ENCODE assay signal across 19 cellular contexts in genomic region chr1:248820041-248820585, GRCh38. TPM values are rescaled to one million over a fixed set of nuclear protein-coding genes. Genes with fewer than 3 reads are reported as not detected.
DNase-seq lines count a peak whose midpoint lies in the region; ATAC-seq and TF ChIP-seq lines count a peak whose summit lies in the region.
"Had no signal": no experiment of that assay in that cellular context is flagged by ENCODE, and none has a peak within 500 bp of the region (broad histone marks: within the 10 kb centered on the region; RNA-seq: fewer than 3 reads in every experiment).

No MANE protein-coding gene starts in this region.

- WGBS in thymus = 98% methylated on average over 7 of the region's 7 CpGs

- H3K36me3 ChIP-seq in fibroblast of lung (ENCODE audit: control insufficient read depth, insufficient read depth, low read length) (peaks cover 16% of the 10 kb centered on the region), thymus (ENCODE audit: control insufficient read depth, insufficient read depth) (peaks cover 56% of the 10 kb centered on the region)
- H3K36me3 ChIP-seq: ovary had no signal

- peak overlapping the region; percentile 71 for H3K27ac ChIP-seq in fibroblast of lung (ENCODE audit: insufficient read depth, low read length)
- H3K27ac ChIP-seq in thymus (ENCODE audit: low read depth) = peak overlapping the region; percentile 8
- H3K27ac ChIP-seq: ovary, skin epidermis, upper lobe of right lung had no signal

- DNase-seq in activated T-cell treated with anti-CD3 and anti-CD28 coated beads, Interleukin-2, amount 50 U/mL, for 72 hours = no peak
- DNase-seq in activated T-cell treated with anti-CD3 and anti-CD28 coated beads, Interleukin-2, amount 50 U/mL, for 1 hour = no peak
- DNase-seq in T-cell = no peak
- no peak for DNase-seq in fibroblast of lung (ENCODE audit: low read depth in 2 of 2)
- DNase-seq in posterior vena cava (ENCODE audit: low spot score) = no peak
- DNase-seq in DMS53 (lab: John Stamatoyannopoulos, UW) = no peak
- DNase-seq: activated CD4-positive, alpha-beta T cell treated with anti-CD3 and anti-CD28 coated beads for 4 hours; activated gamma-delta T cell; Calu3; cortex of kidney; kidney; NCI-H1436; NCI-H226; NK-92 treated with Interleukin-12 subunit alpha and Interleukin-12 subunit beta, amount 100 ng/mL, for 24 hours; ovary; upper lobe of right lung had no signal

- no peaks in the 10 kb centered on the region for H3K27me3 ChIP-seq in fibroblast of lung (ENCODE audit: control insufficient read depth, insufficient read depth, low read length)
- no peaks in the 10 kb centered on the region for H3K27me3 ChIP-seq in thymus (ENCODE audit: control insufficient read depth, insufficient read depth)
- H3K27me3 ChIP-seq: ovary, upper lobe of right lung had no signal

- CTCF ChIA-PET in T-cell (lab: Charles Lee) = interaction anchor here in 1 of 2 donors (0.5 kb wide), 1 partner anchor 102 kb away, joined by 3 read pairs; no protein-coding TSS in a partner anchor

- peaks cover 74% of the 10 kb centered on the region for H3K79me2 ChIP-seq in fibroblast of lung (ENCODE audit: control insufficient read depth, insufficient read depth, low read length)

- no peak overlapping the region for H3K4me2 ChIP-seq in fibroblast of lung (ENCODE audit: extremely low read depth, insufficient read depth, low read length)

- H2AFZ ChIP-seq in fibroblast of lung (ENCODE audit: low read length) = no peak overlapping the region

- H3K4me3 Mint-ChIP-seq in activated T-cell treated with anti-CD3 and anti-CD28 coated beads, Interleukin-2, amount 50 U/mL, for 72 hours = no peak overlapping the region
- H3K4me3 Mint-ChIP-seq in T-cell = peak overlapping the region in 1 of 3 donors; percentile 30

- H3K4me1 ChIP-seq in fibroblast of lung (ENCODE audit: control insufficient read depth, extremely low read depth, insufficient read depth, low read length) = peaks cover 41% of the 10 kb centered on the region
- H3K4me1 ChIP-seq in thymus (ENCODE audit: control insufficient read depth, insufficient read depth, low read length) = peaks cover 28% of the 10 kb centered on the region

- POLR2A ChIA-PET in T-cell (lab: Charles Lee) = no interaction called here

- H3K4me3 ChIP-seq in fibroblast of lung (replicated peaks in 1 of 4; ENCODE audit: control extremely low read depth in 1 of 4, insufficient read depth in 1 of 4, low read depth in 3 of 4, low read length in 4 of 4) = no peak overlapping the region
- H3K4me3 ChIP-seq in thymus (ENCODE audit: low read length) = no peak overlapping the region
- H3K4me3 ChIP-seq: ovary, skin epidermis, upper lobe of right lung had no signal

- peak overlapping the region; percentile 10 for H3K27ac Mint-ChIP-seq in activated T-cell treated with anti-CD3 and anti-CD28 coated beads, Interleukin-2, amount 50 U/mL, for 72 hours
- H3K27ac Mint-ChIP-seq in T-cell = peak overlapping the region; percentile 32 to 76

- H3K9me3 ChIP-seq in fibroblast of lung (ENCODE audit: control insufficient read depth, insufficient read depth, low read depth, low read length) (no peaks in the 10 kb centered on the region), thymus (ENCODE audit: control insufficient read depth) (no peaks in the 10 kb centered on the region)
- H3K9me3 ChIP-seq: ovary, upper lobe of right lung had no signal

- no peak for ATAC-seq in activated T-cell treated with anti-CD3 and anti-CD28 coated beads, Interleukin-2, amount 50 U/mL, for 72 hours (replicated peaks in 1 of 2)
- ATAC-seq in T-cell (replicated peaks in 1 of 4) (no peak), GM21723 (IDR thresholded peaks at IDR 0.05; ENCODE audit: unreplicated experiment) (no peak)
- ATAC-seq: upper lobe of right lung had no signal

- peaks cover 92% of the 10 kb centered on the region for H3K4me1 Mint-ChIP-seq in activated T-cell treated with anti-CD3 and anti-CD28 coated beads, Interleukin-2, amount 50 U/mL, for 72 hours (ENCODE audit: low read depth)
- H3K4me1 Mint-ChIP-seq in T-cell = peaks cover 93 to 96% (median 96%) of the 10 kb centered on the region in 3 donors

- peaks cover 2% of the 10 kb centered on the region for H4K20me1 ChIP-seq in fibroblast of lung (ENCODE audit: control insufficient read depth, extremely low read depth, insufficient read depth, low read length)

- intact Hi-C loops in posterior vena cava (cut with DNase I) = no loop called here

- H3K27me3 Mint-ChIP-seq in activated T-cell treated with anti-CD3 and anti-CD28 coated beads, Interleukin-2, amount 50 U/mL, for 72 hours (ENCODE audit: low read depth) = no peaks in the 10 kb centered on the region
- no peaks in the 10 kb centered on the region for H3K27me3 Mint-ChIP-seq in T-cell

- H3K9me3 Mint-ChIP-seq in activated T-cell treated with anti-CD3 and anti-CD28 coated beads, Interleukin-2, amount 50 U/mL, for 72 hours = no peaks in the 10 kb centered on the region
- no peaks in the 10 kb centered on the region for H3K9me3 Mint-ChIP-seq in T-cell

- H3K9ac ChIP-seq in fibroblast of lung (ENCODE audit: insufficient read depth, low read length) = no peak overlapping the region

- no peak for TF ChIP-seq CTCF in fibroblast of lung (conservative IDR thresholded peaks at IDR 0.05 in 1 of 2, IDR thresholded peaks at IDR 0.05 in 1 of 2; ENCODE audit: low read depth in 1 of 2, low read length in 2 of 2)

- peaks cover 9 to 14% of the 10 kb centered on the region in 2 donors for H3K36me3 Mint-ChIP-seq in activated T-cell treated with anti-CD3 and anti-CD28 coated beads, Interleukin-2, amount 50 U/mL, for 72 hours (ENCODE audit: insufficient read depth in 2 of 2)
- H3K36me3 Mint-ChIP-seq in T-cell = peaks cover 56% of the 10 kb centered on the region

RNA-seq across cellular contexts. Expression of gene SH3BP5L, which starts 5.6 kb away (rescaled TPM):
- 10 to 100 TPM; 23.1 to 25.3 TPM for total RNA-seq in activated T-cell treated with anti-CD3 and anti-CD28 coated beads, Interleukin-2, amount 50 U/mL, for 72 hours
- 10 to 100 TPM; 16.8 to 41.4 (median 36.3) TPM for total RNA-seq in T-cell
- 19.8 and 20.3 TPM in 2 replicates for total RNA-seq in fibroblast of lung
- polyA plus RNA-seq in fibroblast of lung = 17.5 and 17.9 TPM in 2 replicates
- polyA plus RNA-seq in fibroblast of lung (2012) = 20.3 and 22.0 TPM in 2 replicates
- 21.1 and 22.9 TPM in 2 replicates for polyA minus RNA-seq in fibroblast of lung (ENCODE audit: low replicate concordance)
- polyA plus RNA-seq in thymus = 15.0 TPM
- total RNA-seq in posterior vena cava = 10 to 100 TPM; 17.5 to 18.4 TPM

RNA-seq across cellular contexts. Expression of gene ZNF672, which starts 17.9 kb away (rescaled TPM):
- total RNA-seq in activated T-cell treated with anti-CD3 and anti-CD28 coated beads, Interleukin-2, amount 50 U/mL, for 72 hours = 10 to 100 TPM; 42.2 to 47.6 TPM
- total RNA-seq in T-cell (10 to 100 TPM; 27.7 to 46.7 (median 42.1) TPM), fibroblast of lung (11.6 and 15.5 TPM in 2 replicates), posterior vena cava (10 to 100 TPM; 17.6 to 23.4 TPM)
- polyA plus RNA-seq in fibroblast of lung (10.3 and 13.8 TPM in 2 replicates), thymus (16.8 TPM)
- 8.4 and 11.0 TPM in 2 replicates for polyA plus RNA-seq in fibroblast of lung (2012)
- 25.9 and 49.4 TPM in 2 replicates for polyA minus RNA-seq in fibroblast of lung (ENCODE audit: low replicate concordance)

RNA-seq across cellular contexts. Expression of gene ZNF692, which starts 38.8 kb away (rescaled TPM):
- 10 to 100 TPM; 42.8 to 57.6 TPM for total RNA-seq in activated T-cell treated with anti-CD3 and anti-CD28 coated beads, Interleukin-2, amount 50 U/mL, for 72 hours
- total RNA-seq in T-cell (10 to 100 TPM; 53.9 to 88.1 (median 78.7) TPM), fibroblast of lung (16.2 and 16.7 TPM in 2 replicates), posterior vena cava (10 to 100 TPM; 14.7 to 17.6 TPM)
- polyA plus RNA-seq in fibroblast of lung (7.6 and 9.3 TPM in 2 replicates), thymus (127 TPM)
- polyA plus RNA-seq in fibroblast of lung (2012) = 7.5 and 10.6 TPM in 2 replicates
- polyA minus RNA-seq in fibroblast of lung (ENCODE audit: low replicate concordance) = 2.8 and 9.0 TPM in 2 replicates
